9 cellular contexts compared by ENCODE assay signal in the genomic region with DNA sequence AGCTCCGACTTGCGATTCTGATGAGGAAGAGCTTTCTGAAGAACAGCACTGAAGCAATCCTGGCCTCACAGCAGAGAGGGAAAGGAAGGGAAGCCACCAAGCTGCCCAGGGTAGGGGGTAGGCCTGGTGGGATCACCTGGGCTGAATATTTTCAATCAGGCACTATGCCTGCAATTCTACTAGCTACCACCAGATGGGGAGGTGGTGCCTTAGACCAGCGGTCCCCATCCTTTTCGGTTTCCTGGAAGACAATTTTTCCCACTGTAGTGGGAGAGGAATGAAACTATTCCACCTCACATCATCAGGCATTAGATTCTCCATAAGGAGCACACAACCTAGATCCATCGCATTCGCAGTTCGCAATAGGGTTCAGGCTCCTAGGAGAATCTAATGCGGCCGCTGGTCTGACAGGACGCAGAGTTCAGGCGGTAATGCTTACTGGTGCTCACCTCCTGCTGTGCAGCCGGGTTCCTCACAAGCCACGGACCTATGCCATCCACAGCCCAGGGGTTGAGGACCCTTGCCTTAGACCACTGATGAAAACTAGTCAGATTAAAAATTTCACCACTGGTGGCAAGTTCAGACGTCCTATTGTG. TPM values are rescaled to one million over a fixed set of nuclear protein-coding genes. Genes with fewer than 3 reads are reported as not detected.
A peak's percentile ranks its signal among the peaks of the same experiment; 100 is the strongest.
DNase-seq lines count a peak whose midpoint lies in the region; ATAC-seq and TF ChIP-seq lines count a peak whose summit lies in the region.
"Had no signal": no experiment of that assay in that cellular context is flagged by ENCODE, and none has a peak within 500 bp of the region (broad histone marks: within the 10 kb centered on the region; RNA-seq: fewer than 3 reads in every experiment).

No MANE protein-coding gene starts in this region.

- H3K4me1 ChIP-seq in Peyer's patch = peaks cover 0 to 8% (median 3%) of the 10 kb centered on the region in 4 donors

- peaks cover 24% of the 10 kb centered on the region for H3K4me1 Mint-ChIP-seq in stimulated activated naive CD8-positive, alpha-beta T cell treated with anti-CD3 and anti-CD28 coated beads, Interleukin-15, amount 100 ng/mL, for 72 hours
- H3K4me1 Mint-ChIP-seq in glutamatergic neuron (ENCODE audit: low read depth, unreplicated experiment) = peaks cover 8% of the 10 kb centered on the region

- H3K4me3 ChIP-seq in Peyer's patch = no peak overlapping the region

- H3K27me3 ChIP-seq in Peyer's patch = no peaks in the 10 kb centered on the region

- TF ChIP-seq POLR2A in Peyer's patch (IDR thresholded peaks at IDR 0.05) = no peak

- no peak for ATAC-seq in stimulated activated naive CD8-positive, alpha-beta T cell treated with anti-CD3 and anti-CD28 coated beads, Interleukin-15, Interleukin-2, amounts not matched to agents 100 U/mL and 50 U/mL, for 24 hours
- no peak for ATAC-seq in stimulated activated naive CD8-positive, alpha-beta T cell treated with anti-CD3 and anti-CD28 coated beads, Interleukin-15, amount 100 ng/mL, for 72 hours
- ATAC-seq in sciatic nerve = no peak

- no peak overlapping the region for H3K27ac Mint-ChIP-seq in stimulated activated naive CD8-positive, alpha-beta T cell treated with anti-CD3 and anti-CD28 coated beads, Interleukin-15, amount 100 ng/mL, for 72 hours
- no peak overlapping the region for H3K27ac Mint-ChIP-seq in glutamatergic neuron (ENCODE audit: unreplicated experiment)

- no peaks in the 10 kb centered on the region for H3K36me3 Mint-ChIP-seq in glutamatergic neuron (ENCODE audit: unreplicated experiment)

- peaks cover 27% of the 10 kb centered on the region for H3K27me3 Mint-ChIP-seq in stimulated activated naive CD8-positive, alpha-beta T cell treated with anti-CD3 and anti-CD28 coated beads, Interleukin-15, amount 100 ng/mL, for 72 hours
- H3K27me3 Mint-ChIP-seq in glutamatergic neuron (ENCODE audit: unreplicated experiment) = peaks cover 15% of the 10 kb centered on the region

- H3K4me3 Mint-ChIP-seq in stimulated activated naive CD8-positive, alpha-beta T cell treated with anti-CD3 and anti-CD28 coated beads, Interleukin-15, amount 100 ng/mL, for 72 hours = no peak overlapping the region
- no peak overlapping the region for H3K4me3 Mint-ChIP-seq in glutamatergic neuron (ENCODE audit: unreplicated experiment)

- H3K36me3 ChIP-seq in Peyer's patch = no peaks in the 10 kb centered on the region

- H3K9me3 Mint-ChIP-seq in stimulated activated naive CD8-positive, alpha-beta T cell treated with anti-CD3 and anti-CD28 coated beads, Interleukin-15, amount 100 ng/mL, for 72 hours = peaks cover 0 to 8% of the 10 kb centered on the region in 2 donors
- H3K9me3 Mint-ChIP-seq in glutamatergic neuron (ENCODE audit: unreplicated experiment) = peaks cover 9% of the 10 kb centered on the region

- DNase-seq in stimulated activated naive CD8-positive, alpha-beta T cell treated with anti-CD3 and anti-CD28 coated beads, Interleukin-15, Interleukin-2, amounts not matched to agents 100 U/mL and 50 U/mL, for 24 hours = peak; percentile 19
- no peak for DNase-seq in stimulated activated naive CD8-positive, alpha-beta T cell treated with anti-CD3 and anti-CD28 coated beads, Interleukin-15, amount 100 ng/mL, for 72 hours
- no peak for DNase-seq in Peyer's patch
- no peak for DNase-seq in glutamatergic neuron
- no peak for DNase-seq in NCI-H510A (lab: John Stamatoyannopoulos, UW)
- DNase-seq in foreskin melanocyte = no peak
- no peak for DNase-seq in sciatic nerve (ENCODE audit: low spot score)
- DNase-seq in GDM1 (lab: John Stamatoyannopoulos, UW) = no peak
- DNase-seq: activated CD4-positive, CD25-positive, alpha-beta regulatory T cell treated with anti-CD3 and anti-CD28 coated beads, Interleukin-2, amount 50 U/mL, for 72 hours had no signal

- peak in 4 of 6 experiments; percentile 40 to 68 (median 60) for TF ChIP-seq CTCF in Peyer's patch (IDR thresholded peaks at IDR 0.05)
- TF ChIP-seq CTCF in glutamatergic neuron (IDR thresholded peaks at IDR 0.05; ENCODE audit: partially characterized antibody, unreplicated experiment) = peak; percentile 89

- H3K9me3 ChIP-seq in Peyer's patch = no peaks in the 10 kb centered on the region

- no peak overlapping the region for H3K27ac ChIP-seq in Peyer's patch

- intact Hi-C loops in sciatic nerve (cut with DNase I) = no loop called here

RNA-seq across cellular contexts. Expression of gene LRRC20, which starts 2.7 kb away (rescaled TPM):
- total RNA-seq in Peyer's patch (10 to 100 TPM in 1 of 4 donors, 1 to 10 TPM in 3; 1.5 to 19.8 (median 6.5) TPM), glutamatergic neuron (ENCODE audit: unreplicated experiment) (24.0 TPM), sciatic nerve (5.1 TPM)

RNA-seq across cellular contexts. Expression of gene EIF4EBP2, which starts 24.3 kb away (rescaled TPM):
- 100 to 1,000 TPM in 1 of 4 donors, 10 to 100 TPM in 3; 64.4 to 129 (median 93.0) TPM for total RNA-seq in Peyer's patch
- total RNA-seq in glutamatergic neuron (ENCODE audit: unreplicated experiment) = 130 TPM
- 57.8 TPM for total RNA-seq in sciatic nerve
